Comparison of ENCODE assay signal across 15 cellular contexts in the genomic region with DNA sequence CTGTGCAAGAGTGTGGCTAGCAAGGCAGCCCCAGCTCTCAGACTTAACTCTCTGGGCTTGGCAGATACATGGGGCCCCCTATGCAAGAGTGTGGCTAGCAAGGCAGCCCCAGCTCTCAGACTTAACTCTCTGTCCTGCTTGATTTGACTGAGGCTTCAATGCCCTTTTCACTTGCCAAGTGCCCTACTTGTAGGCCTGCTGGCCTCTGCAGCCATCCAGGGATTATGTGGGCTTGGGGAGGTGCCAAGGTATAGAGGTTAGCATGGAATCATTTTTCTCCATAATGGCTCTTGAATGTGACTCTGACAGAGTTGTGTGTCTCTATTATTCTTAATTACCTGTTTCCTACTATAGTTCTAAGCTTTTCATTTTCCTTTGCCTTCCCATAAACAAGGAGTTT.
"Had no signal": no experiment of that assay in that cellular context is flagged by ENCODE, and none has a peak within 500 bp of the region (broad histone marks: within the 10 kb centered on the region; RNA-seq: fewer than 3 reads in every experiment).

No MANE protein-coding gene starts in this region.

- H3K4me3 ChIP-seq: heart right ventricle, suprapubic skin, thyroid gland, upper lobe of left lung, uterus had no signal

- DNase-seq: effector memory CD4-positive, alpha-beta T cell; heart right ventricle; hypothalamus; mammary epithelial cell; naive thymus-derived CD8-positive, alpha-beta T cell; right cardiac atrium; stimulated activated CD4-positive, alpha-beta T cell treated with anti-CD3 and anti-CD28 coated beads, Interleukin-4, amount 100 ng/mL, for 1 hour; stimulated activated CD8-positive, alpha-beta memory T cell treated with anti-CD3 and anti-CD28 coated beads, Interleukin-4, amount 100 ng/mL, for 48 hours; stimulated activated naive CD8-positive, alpha-beta T cell treated with anti-CD3 and anti-CD28 coated beads, Interleukin-15, Interleukin-2, amounts not matched to agents 100 U/mL and 50 U/mL, for 24 hours; thyroid gland; upper lobe of left lung; uterus had no signal

- H3K4me1 ChIP-seq: suprapubic skin, thyroid gland, upper lobe of left lung, uterus had no signal

- H3K27ac Mint-ChIP-seq: naive thymus-derived CD8-positive, alpha-beta T cell; stimulated activated effector memory CD8-positive, alpha-beta T cell treated with anti-CD3 and anti-CD28 coated beads, Interleukin-12 subunit alpha, Interleukin-12 subunit beta, amount 100 ng/mL, for 72 hours had no signal

- H3K27ac ChIP-seq: heart right ventricle, neutrophil, suprapubic skin, thyroid gland, upper lobe of left lung, uterus had no signal

- H3K4me3 Mint-ChIP-seq: naive thymus-derived CD8-positive, alpha-beta T cell; stimulated activated effector memory CD8-positive, alpha-beta T cell treated with anti-CD3 and anti-CD28 coated beads, Interleukin-12 subunit alpha, Interleukin-12 subunit beta, amount 100 ng/mL, for 72 hours had no signal

- H3K4me1 Mint-ChIP-seq: naive thymus-derived CD8-positive, alpha-beta T cell; stimulated activated effector memory CD8-positive, alpha-beta T cell treated with anti-CD3 and anti-CD28 coated beads, Interleukin-12 subunit alpha, Interleukin-12 subunit beta, amount 100 ng/mL, for 72 hours had no signal

- H3K27me3 ChIP-seq: heart right ventricle, neutrophil, suprapubic skin, thyroid gland, upper lobe of left lung, uterus had no signal

- H3K36me3 ChIP-seq: neutrophil, uterus had no signal

- H3K9me3 Mint-ChIP-seq: stimulated activated effector memory CD8-positive, alpha-beta T cell treated with anti-CD3 and anti-CD28 coated beads, Interleukin-12 subunit alpha, Interleukin-12 subunit beta, amount 100 ng/mL, for 72 hours had no signal

- H3K36me3 Mint-ChIP-seq: naive thymus-derived CD8-positive, alpha-beta T cell; stimulated activated effector memory CD8-positive, alpha-beta T cell treated with anti-CD3 and anti-CD28 coated beads, Interleukin-12 subunit alpha, Interleukin-12 subunit beta, amount 100 ng/mL, for 72 hours had no signal

- H3K9me3 ChIP-seq: heart right ventricle, neutrophil, suprapubic skin, thyroid gland, upper lobe of left lung, uterus had no signal
